Comparison of ENCODE assay signal across 8 cellular contexts in genomic region chr14:70394674-70395073, GRCh38. TPM values are rescaled to one million over a fixed set of nuclear protein-coding genes. Genes with fewer than 3 reads are reported as not detected.
"Had no signal": no experiment of that assay in that cellular context is flagged by ENCODE, and none has a peak within 500 bp of the region (broad histone marks: within the 10 kb centered on the region; RNA-seq: fewer than 3 reads in every experiment).

No MANE protein-coding gene starts in this region.

- H3K4me2 ChIP-seq: GM23338 had no signal

- DNase-seq: H9, HCEC 1CT, HFFc6, IMR-90 had no signal

- H3K27ac ChIP-seq: HL-60 had no signal

- ATAC-seq: GM23338 had no signal

- H2AFZ ChIP-seq: GM23338 had no signal

- FAIRE-seq: H1, H54 had no signal

- H3K4me3 ChIP-seq: GM23338 had no signal

RNA-seq across cellular contexts. Expression of gene ADAM21, which starts 57.3 kb away (rescaled TPM):
- total RNA-seq: GM23338, H1, H9 had no signal
- polyA plus RNA-seq: GM23338 had no signal
